In genomic region chr2:11355194-11356053, GRCh38 we compare ENCODE assay signal across 1 cellular context.
TF ChIP-seq lines count a peak whose summit lies in the region.

No MANE protein-coding gene starts in this region.

TF ChIP-seq in HepG2, 621 proteins besides CTCF, POLR2A, EP300 and RAD21 (continued from another document and continues in another):
- TF ChIP-seq E2F2 (CRISPR knock-in tag; IDR thresholded peaks at IDR 0.05; ENCODE audit: borderline replicate concordance) = no peak
- TF ChIP-seq BCL6 (CRISPR knock-in tag; IDR thresholded peaks at IDR 0.05) = peak; percentile 97
- peak; percentile 68 for TF ChIP-seq ZFX (CRISPR knock-in tag; IDR thresholded peaks at IDR 0.05; ENCODE audit: low read depth)
- no peak for TF ChIP-seq FOXK2 (IDR thresholded peaks at IDR 0.05)
- no peak for TF ChIP-seq RBAK (CRISPR knock-in tag; IDR thresholded peaks at IDR 0.05)
- no peak for TF ChIP-seq ZBTB37 (CRISPR knock-in tag; IDR thresholded peaks at IDR 0.05)
- peak; percentile 45; the same call in 1 of the 2 replicates for TF ChIP-seq ZFY (CRISPR knock-in tag; IDR thresholded peaks at IDR 0.05)
- TF ChIP-seq SNAPC2 (CRISPR knock-in tag; IDR thresholded peaks at IDR 0.05) = no peak
- TF ChIP-seq HES4 (CRISPR knock-in tag; IDR thresholded peaks at IDR 0.05; ENCODE audit: borderline replicate concordance) = no peak
- no peak for TF ChIP-seq CSRNP2 (CRISPR knock-in tag; conservative IDR thresholded peaks at IDR 0.05; ENCODE audit: low read depth)
- no peak for TF ChIP-seq MLX (CRISPR knock-in tag; IDR thresholded peaks at IDR 0.05)
- TF ChIP-seq HOMEZ (CRISPR knock-in tag; IDR thresholded peaks at IDR 0.05; ENCODE audit: low read depth) = no peak
- TF ChIP-seq HNRNPH1 (optimal IDR thresholded peaks at IDR 0.05; ENCODE audit: low read depth, low read length) = no peak
- 0 out of 2 replicates have a peak, but pooled peaks have one; percentile 40 for TF ChIP-seq ZNF567 (CRISPR knock-in tag; IDR thresholded peaks at IDR 0.05; ENCODE audit: borderline replicate concordance)
- TF ChIP-seq ZNF280D (CRISPR knock-in tag; IDR thresholded peaks at IDR 0.05) = no peak
- TF ChIP-seq KDM3A (CRISPR knock-in tag; IDR thresholded peaks at IDR 0.05; ENCODE audit: low read depth) = no peak
- no peak for TF ChIP-seq ZC3H13 (CRISPR knock-in tag; IDR thresholded peaks at IDR 0.05)
- TF ChIP-seq SETDB1 (CRISPR knock-in tag; IDR thresholded peaks at IDR 0.05; ENCODE audit: borderline replicate concordance) = no peak
- no peak for TF ChIP-seq ZNF33A (CRISPR knock-in tag; IDR thresholded peaks at IDR 0.05; ENCODE audit: borderline replicate concordance)
- TF ChIP-seq SOX13 (IDR thresholded peaks at IDR 0.05) = no peak
- peak in 1 of 2 experiments; percentile 68; a peak in 2 of 4 replicates for TF ChIP-seq SOX13 (CRISPR knock-in tag; conservative IDR thresholded peaks at IDR 0.05 in 1 of 2, IDR thresholded peaks at IDR 0.05 in 1 of 2)
- TF ChIP-seq THYN1 (CRISPR knock-in tag; IDR thresholded peaks at IDR 0.05; ENCODE audit: borderline replicate concordance, low read depth) = peak; percentile 50; the same call in 1 of the 2 replicates
- TF ChIP-seq CENPBD1 (CRISPR knock-in tag; IDR thresholded peaks at IDR 0.05; ENCODE audit: borderline replicate concordance, low read depth) = no peak
- TF ChIP-seq SP140L (CRISPR knock-in tag; IDR thresholded peaks at IDR 0.05; ENCODE audit: borderline replicate concordance) = no peak
- TF ChIP-seq CSRNP1 (CRISPR knock-in tag; IDR thresholded peaks at IDR 0.05) = peak; percentile 66; the same call in 1 of the 2 replicates
- TF ChIP-seq KIAA2018 (CRISPR knock-in tag; IDR thresholded peaks at IDR 0.05; ENCODE audit: borderline replicate concordance) = no peak
- no peak for TF ChIP-seq TGIF2 (CRISPR knock-in tag; IDR thresholded peaks at IDR 0.05)
- TF ChIP-seq ETV5 (CRISPR knock-in tag; IDR thresholded peaks at IDR 0.05; ENCODE audit: borderline replicate concordance) = peak; percentile 23; the same call in 1 of the 2 replicates
- TF ChIP-seq RARG (CRISPR knock-in tag; IDR thresholded peaks at IDR 0.05; ENCODE audit: low read depth) = no peak
- TF ChIP-seq ZBTB2 (CRISPR knock-in tag; IDR thresholded peaks at IDR 0.05; ENCODE audit: low read depth) = no peak
- TF ChIP-seq MAZ (IDR thresholded peaks at IDR 0.05; ENCODE audit: borderline replicate concordance, low read depth, low read length) = no peak
- TF ChIP-seq MAZ (CRISPR knock-in tag; IDR thresholded peaks at IDR 0.05; ENCODE audit: low read depth) = peak; percentile 23; the same call in 1 of the 2 replicates
